ENCODE assay signal across 8 cellular contexts in the genomic region with DNA sequence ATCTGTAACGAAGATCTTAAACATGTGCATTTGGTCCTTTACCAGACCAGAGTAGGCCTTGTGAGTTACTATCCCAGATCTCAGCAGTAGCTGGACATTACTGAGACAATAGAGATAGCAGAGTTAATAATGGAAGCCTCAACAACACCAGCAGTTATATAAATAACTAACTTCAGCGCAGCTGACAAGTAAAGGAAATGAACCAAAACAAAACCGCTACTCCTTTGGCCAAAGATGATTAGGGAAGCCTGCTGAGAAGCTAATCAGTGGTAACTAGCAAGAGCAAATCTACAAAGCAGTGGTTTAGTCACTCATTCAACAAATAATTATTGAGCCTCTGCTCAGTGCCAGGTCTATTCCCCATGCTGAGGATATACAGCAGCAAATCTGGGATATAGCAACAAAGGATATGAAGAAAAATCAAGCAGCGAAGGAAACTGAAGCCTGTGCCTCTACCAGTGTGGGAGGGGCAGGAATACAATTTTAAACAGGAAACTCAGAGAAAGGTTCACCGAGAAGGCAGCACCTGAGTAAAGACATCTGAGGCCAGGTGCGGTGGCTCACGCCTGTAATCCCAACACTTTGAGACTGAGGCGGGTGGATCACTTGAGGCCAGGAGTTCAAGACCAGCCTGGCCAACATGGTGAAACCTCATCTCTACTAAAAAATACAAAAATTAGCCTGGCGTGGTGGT.
A peak's percentile ranks its signal among the peaks of the same experiment; 100 is the strongest.
DNase-seq lines count a peak whose midpoint lies in the region; ATAC-seq lines count a peak whose summit lies in the region.

No MANE protein-coding gene starts in this region.

- peaks cover 20% of the 10 kb centered on the region for H3K36me3 Mint-ChIP-seq in dendritic cell treated with granulocyte-macrophage colony-stimulating factor and Interleukin-4, amounts not matched to agents 40 ng/mL and 50 ng/mL, for 4 days (ENCODE audit: low read depth)

- DNase-seq in Right ventricle myocardium superior (no peak), Right ventricle myocardium inferior (ENCODE audit: missing footprints) (no peak), MV-4-11 (lab: John Stamatoyannopoulos, UW) (peak; percentile 52), DMS79 (lab: John Stamatoyannopoulos, UW) (no peak)
- DNase-seq in central memory CD4-positive, alpha-beta T cell = no peak
- DNase-seq in effector CD4-positive, alpha-beta T cell = no peak

- peak overlapping the region; percentile 18 for H3K27ac Mint-ChIP-seq in dendritic cell treated with granulocyte-macrophage colony-stimulating factor and Interleukin-4, amounts not matched to agents 40 ng/mL and 50 ng/mL, for 4 days

- no peaks in the 10 kb centered on the region for H3K9me3 Mint-ChIP-seq in dendritic cell treated with granulocyte-macrophage colony-stimulating factor and Interleukin-4, amounts not matched to agents 40 ng/mL and 50 ng/mL, for 4 days

- H3K4me1 Mint-ChIP-seq in dendritic cell treated with granulocyte-macrophage colony-stimulating factor and Interleukin-4, amounts not matched to agents 40 ng/mL and 50 ng/mL, for 4 days (ENCODE audit: low read depth) = peaks cover 39% of the 10 kb centered on the region

- no peak overlapping the region for H3K4me3 Mint-ChIP-seq in dendritic cell treated with granulocyte-macrophage colony-stimulating factor and Interleukin-4, amounts not matched to agents 40 ng/mL and 50 ng/mL, for 4 days

- intact Hi-C loops in Right ventricle myocardium superior (cut with DNase I) (no loop called here), Right ventricle myocardium inferior (cut with DNase I) (no loop called here)
- intact Hi-C loops in dendritic cell treated with granulocyte-macrophage colony-stimulating factor and Interleukin-4, amounts not matched to agents 40 ng/mL and 50 ng/mL, for 4 days (cut with micrococcal nuclease) = no loop called here

- H3K27me3 Mint-ChIP-seq in dendritic cell treated with granulocyte-macrophage colony-stimulating factor and Interleukin-4, amounts not matched to agents 40 ng/mL and 50 ng/mL, for 4 days = no peaks in the 10 kb centered on the region

- peak; percentile 60 for ATAC-seq in Right ventricle myocardium superior (ENCODE audit: poor library complexity)
- no peak for ATAC-seq in Right ventricle myocardium inferior
- no peak for ATAC-seq in HG02798 (IDR thresholded peaks at IDR 0.05; ENCODE audit: poor library complexity, unreplicated experiment)
